In the genomic region with DNA sequence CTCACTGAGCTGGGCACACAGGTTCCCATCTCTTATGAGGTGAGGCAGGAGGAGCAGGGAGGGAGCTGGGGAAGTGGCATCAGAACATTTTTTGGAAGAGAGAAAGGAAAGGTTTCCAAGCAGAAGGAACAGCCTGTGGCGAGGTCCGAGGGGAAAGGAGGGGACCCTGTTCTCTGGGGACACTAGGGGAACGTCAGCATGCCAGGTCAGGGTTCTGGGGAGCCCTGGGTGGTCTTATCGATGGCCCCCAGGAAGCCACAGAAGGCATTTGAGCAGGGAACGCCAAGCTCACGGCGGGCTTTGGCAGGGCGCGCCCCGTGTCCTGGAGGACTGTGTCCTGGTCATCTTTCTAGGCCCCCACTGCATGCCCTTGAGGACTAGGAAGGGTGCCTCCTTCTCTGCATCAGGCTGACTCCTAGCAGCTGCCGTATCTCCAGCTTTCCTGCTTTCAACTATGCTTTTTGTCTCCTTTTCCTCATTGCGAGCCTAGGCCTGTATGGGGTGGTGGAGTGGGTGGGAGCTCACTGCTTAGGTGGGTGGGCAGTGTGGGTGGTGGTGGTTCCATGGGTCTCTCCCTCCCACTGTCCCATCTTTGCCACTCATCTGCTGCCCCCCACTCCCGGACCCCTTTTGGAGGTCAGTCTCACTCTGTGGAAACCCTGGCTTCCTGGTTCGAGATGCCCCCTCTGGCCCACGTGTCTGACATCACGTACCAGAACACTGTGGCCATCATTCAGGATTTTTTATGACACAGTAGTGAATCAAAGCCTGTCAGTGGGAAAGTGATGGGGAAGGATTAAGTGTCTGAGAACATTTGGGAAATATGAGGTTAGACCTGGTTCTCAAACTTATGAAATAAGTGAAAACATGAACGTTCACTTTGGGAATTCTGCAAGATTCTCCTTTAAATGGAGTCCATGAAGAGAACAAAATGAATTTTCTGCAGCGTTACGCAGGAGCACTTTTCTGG, we compare ENCODE assay signal across 13 cellular contexts.
"Had no signal": no experiment of that assay in that cellular context is flagged by ENCODE, and none has a peak within 500 bp of the region (broad histone marks: within the 10 kb centered on the region; RNA-seq: fewer than 3 reads in every experiment).

No MANE protein-coding gene starts in this region.

- H3K27me3 Mint-ChIP-seq: activated CD4-positive, alpha-beta memory T cell treated with anti-CD3 and anti-CD28 coated beads for 36 hours; stimulated activated naive CD8-positive, alpha-beta T cell treated with anti-CD3 and anti-CD28 coated beads, Interleukin-15, Interleukin-2, amounts not matched to agents 100 ng/mL and 50 ng/mL, for 24 hours had no signal

- H3K36me3 ChIP-seq: cardiac muscle cell, heart left ventricle, left lung, right lobe of liver had no signal

- H3K27me3 ChIP-seq: cardiac muscle cell, heart left ventricle, left lung, right lobe of liver, testis had no signal

- H3K9me3 Mint-ChIP-seq: activated CD4-positive, alpha-beta memory T cell treated with anti-CD3 and anti-CD28 coated beads for 36 hours; activated T-cell treated with anti-CD3 and anti-CD28 coated beads, Interleukin-2, amount 50 U/mL, for 4 hours; stimulated activated naive CD8-positive, alpha-beta T cell treated with anti-CD3 and anti-CD28 coated beads, Interleukin-15, Interleukin-2, amounts not matched to agents 100 ng/mL and 50 ng/mL, for 24 hours had no signal

- H3K27ac Mint-ChIP-seq: activated CD4-positive, alpha-beta memory T cell treated with anti-CD3 and anti-CD28 coated beads for 36 hours; stimulated activated naive CD8-positive, alpha-beta T cell treated with anti-CD3 and anti-CD28 coated beads, Interleukin-15, Interleukin-2, amounts not matched to agents 100 ng/mL and 50 ng/mL, for 24 hours had no signal

- H3K36me3 Mint-ChIP-seq: activated CD4-positive, alpha-beta memory T cell treated with anti-CD3 and anti-CD28 coated beads for 36 hours had no signal

- H3K4me3 ChIP-seq: cardiac muscle cell, heart left ventricle, left lung, right lobe of liver, testis had no signal

- H3K9me3 ChIP-seq: heart left ventricle, left lung, right lobe of liver, testis had no signal

- FAIRE-seq: colon, keratinocyte had no signal

- H3K27ac ChIP-seq: cardiac muscle cell, heart left ventricle, left lung, right lobe of liver, testis had no signal

- DNase-seq: activated CD4-positive, alpha-beta memory T cell treated with anti-CD3 and anti-CD28 coated beads for 36 hours; activated gamma-delta T cell; activated T-cell treated with anti-CD3 and anti-CD28 coated beads, Interleukin-2, amount 50 U/mL, for 4 hours; foreskin melanocyte; heart left ventricle; left lung; SW 1271; testis had no signal

- H3K4me1 ChIP-seq: right lobe of liver, testis had no signal

- H3K4me3 Mint-ChIP-seq: activated CD4-positive, alpha-beta memory T cell treated with anti-CD3 and anti-CD28 coated beads for 36 hours; activated T-cell treated with anti-CD3 and anti-CD28 coated beads, Interleukin-2, amount 50 U/mL, for 4 hours; stimulated activated naive CD8-positive, alpha-beta T cell treated with anti-CD3 and anti-CD28 coated beads, Interleukin-15, Interleukin-2, amounts not matched to agents 100 ng/mL and 50 ng/mL, for 24 hours had no signal

- ATAC-seq: activated T-cell treated with anti-CD3 and anti-CD28 coated beads, Interleukin-2, amount 50 U/mL, for 4 hours; heart left ventricle; left lung; right lobe of liver had no signal
